9 cellular contexts compared by ENCODE assay signal in the genomic region with DNA sequence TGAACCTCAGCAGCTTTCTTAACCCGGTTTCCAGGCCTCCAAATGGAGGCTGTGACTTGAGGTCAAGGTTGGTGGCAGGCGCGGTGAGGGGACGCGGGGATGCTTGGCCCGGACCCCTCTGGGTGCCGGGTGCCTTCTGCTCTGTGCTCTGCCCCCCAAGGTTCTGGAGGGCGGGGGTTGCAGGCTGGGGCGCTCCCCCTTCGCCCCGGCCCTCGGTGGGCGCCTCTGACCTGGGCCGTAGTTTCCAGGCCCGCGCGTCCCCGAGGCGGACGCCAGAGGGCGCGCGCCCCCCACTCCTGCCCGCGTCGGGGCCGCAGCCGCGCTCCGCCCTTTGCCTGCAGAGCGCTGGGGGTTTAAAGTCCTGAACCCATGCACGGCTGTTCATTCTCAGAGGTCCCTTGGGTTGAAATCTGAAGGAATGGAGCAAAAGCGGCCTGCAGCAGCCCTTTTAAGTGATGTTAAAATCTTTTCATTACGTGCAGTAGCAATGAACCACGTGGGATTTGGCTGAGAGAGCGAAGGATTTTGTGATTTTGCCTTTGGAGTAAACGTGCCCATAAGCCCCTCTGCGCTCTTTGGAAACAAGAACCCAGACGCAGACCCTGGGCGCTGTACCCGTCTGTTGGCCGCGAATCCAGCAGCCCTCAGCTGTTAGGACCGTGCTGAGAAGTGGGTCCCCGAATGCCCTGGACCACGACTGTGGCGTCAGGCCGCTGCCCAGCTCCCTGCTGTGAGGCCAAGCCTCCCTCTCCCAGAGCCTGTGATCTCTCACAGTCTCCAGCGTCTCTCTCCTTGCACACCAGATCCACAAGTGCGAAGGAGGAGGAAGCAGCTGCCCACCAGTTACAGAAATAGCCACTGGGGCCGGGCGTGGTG.
DNase-seq lines count a peak whose midpoint lies in the region; ATAC-seq, FAIRE-seq and TF ChIP-seq lines count a peak whose summit lies in the region.
"Had no signal": no experiment of that assay in that cellular context is flagged by ENCODE, and none has a peak within 500 bp of the region (broad histone marks: within the 10 kb centered on the region; RNA-seq: fewer than 3 reads in every experiment).

No MANE protein-coding gene starts in this region.

- no peaks in the 10 kb centered on the region for H3K4me1 ChIP-seq in SK-N-SH (ENCODE audit: control insufficient read depth in 1 of 2, insufficient read depth in 2 of 2, low read depth in 1 of 2, low read length in 1 of 2)
- H3K4me1 ChIP-seq in small intestine (ENCODE audit: control insufficient read depth in 2 of 2, insufficient read depth in 1 of 2, low read depth in 1 of 2, low read length in 1 of 2), result no peaks in the 10 kb centered on the region

- no peak overlapping the region for H3K27ac ChIP-seq in SK-N-SH (ENCODE audit: low read depth in 2 of 2, low read length in 1 of 2)
- H3K27ac ChIP-seq in small intestine (ENCODE audit: low read depth in 1 of 2, low read length in 1 of 2), result no peak overlapping the region

- peaks cover 6% of the 10 kb centered on the region for H3K9me3 Mint-ChIP-seq in glutamatergic neuron (ENCODE audit: unreplicated experiment)
- H3K9me3 Mint-ChIP-seq: activated naive CD4-positive, alpha-beta T cell treated with anti-CD3 and anti-CD28 coated beads, Interleukin-2, amount 50 U/mL, for 24 hours had no signal

- peak; percentile 56 for DNase-seq in activated effector memory CD4-positive, alpha-beta T cell treated with anti-CD3 and anti-CD28 coated beads, Interleukin-2, amount 50 U/mL, for 16 hours
- DNase-seq in activated effector memory CD4-positive, alpha-beta T cell treated with Interleukin-2 at 50 U/mL for 16 hours, result no peak
- DNase-seq in SK-N-SH (peak; percentile 97), glutamatergic neuron (peak; percentile 74), small intestine (peak; percentile 11), GDM1 (lab: John Stamatoyannopoulos, UW) (no peak)

- H3K36me3 Mint-ChIP-seq in glutamatergic neuron (ENCODE audit: unreplicated experiment), result peaks cover 8% of the 10 kb centered on the region

- H3K4me2 ChIP-seq in SK-N-SH, result no peak overlapping the region

- no peaks in the 10 kb centered on the region for H3K9me2 ChIP-seq in SK-N-SH

- H3K27ac Mint-ChIP-seq in glutamatergic neuron (ENCODE audit: unreplicated experiment), result no peak overlapping the region
- H3K27ac Mint-ChIP-seq: activated naive CD4-positive, alpha-beta T cell treated with anti-CD3 and anti-CD28 coated beads, Interleukin-2, amount 50 U/mL, for 24 hours had no signal

- no peaks in the 10 kb centered on the region for H4K20me1 ChIP-seq in SK-N-SH (ENCODE audit: insufficient read depth)

- POLR2A ChIA-PET in SK-N-SH (lab: Yijun Ruan, JAX), result no interaction called here

- TF ChIP-seq RAD21 in SK-N-SH (IDR thresholded peaks at IDR 0.05; ENCODE audit: low read length), result peak; percentile 84

- H3K27me3 ChIP-seq in SK-N-SH (ENCODE audit: insufficient read depth) (no peaks in the 10 kb centered on the region), small intestine (ENCODE audit: control insufficient read depth in 2 of 2, insufficient read depth in 2 of 2, low read length in 2 of 2) (no peaks in the 10 kb centered on the region)

- H3K9ac ChIP-seq in SK-N-SH, result no peak overlapping the region

- H3F3A ChIP-seq in SK-N-SH (replicated peaks; ENCODE audit: insufficient read depth), result no peaks in the 10 kb centered on the region

- WGBS in SK-N-SH (ENCODE audit: low lambda C conversion rate), result 39% methylated on average over 41 of the region's 52 CpGs
- 31 to 37% (median 35%) methylated on average over 49 to 52 of the region's 52 CpGs for WGBS in small intestine, 3 donors

- TF ChIP-seq CTCF in SK-N-SH (IDR thresholded peaks at IDR 0.05), result peak; percentile 51
- TF ChIP-seq CTCF in glutamatergic neuron (IDR thresholded peaks at IDR 0.05; ENCODE audit: partially characterized antibody, unreplicated experiment), result peak; percentile 94

- peaks cover 8% of the 10 kb centered on the region for H3K27me3 Mint-ChIP-seq in glutamatergic neuron (ENCODE audit: unreplicated experiment)

- no peak overlapping the region for H3K4me3 Mint-ChIP-seq in glutamatergic neuron (ENCODE audit: unreplicated experiment)
- H3K4me3 Mint-ChIP-seq: activated naive CD4-positive, alpha-beta T cell treated with anti-CD3 and anti-CD28 coated beads, Interleukin-2, amount 50 U/mL, for 24 hours had no signal

- no peak for TF ChIP-seq EP300 in SK-N-SH (IDR thresholded peaks at IDR 0.05; ENCODE audit: borderline replicate concordance in 1 of 2, low read depth in 1 of 2, low read length in 1 of 2)

- ATAC-seq in HG02759 (IDR thresholded peaks at IDR 0.05; ENCODE audit: unreplicated experiment), result peak; percentile 85
- ATAC-seq in GM19324 (IDR thresholded peaks at IDR 0.05; ENCODE audit: low FRiP score, unreplicated experiment), result no peak

- H2AFZ ChIP-seq in SK-N-SH (ENCODE audit: low read depth), result no peak overlapping the region

- no peak overlapping the region; a peak in 1 of 4 replicates for H3K4me3 ChIP-seq in SK-N-SH (ENCODE audit: low read depth in 2 of 2, low read length in 1 of 2)
- H3K4me3 ChIP-seq in small intestine (ENCODE audit: low read depth in 1 of 2, low read length in 2 of 2), result no peak overlapping the region

- no peak for FAIRE-seq in small intestine (lab: Jason Lieb, UNC)

- H3K4me1 Mint-ChIP-seq in glutamatergic neuron (ENCODE audit: low read depth, unreplicated experiment), result no peaks in the 10 kb centered on the region
- H3K4me1 Mint-ChIP-seq: activated naive CD4-positive, alpha-beta T cell treated with anti-CD3 and anti-CD28 coated beads, Interleukin-2, amount 50 U/mL, for 24 hours had no signal

- H3K79me2 ChIP-seq in SK-N-SH (ENCODE audit: insufficient read depth), result no peaks in the 10 kb centered on the region

- H3K36me3 ChIP-seq in SK-N-SH (replicated peaks in 1 of 2; ENCODE audit: control insufficient read depth in 1 of 2, insufficient read depth in 2 of 2, low read length in 1 of 2), result no peaks in the 10 kb centered on the region
- no peaks in the 10 kb centered on the region for H3K36me3 ChIP-seq in small intestine (ENCODE audit: control insufficient read depth in 2 of 2, insufficient read depth in 2 of 2, low read length in 2 of 2)

- CTCF ChIA-PET in SK-N-SH (lab: Yijun Ruan, JAX), result interaction anchor here (0.5 to 2.7 kb wide), 34 partner anchors 8 to 648 kb away, joined by 3 to 13 read pairs (median 3); no protein-coding TSS in a partner anchor

- H3K9me3 ChIP-seq in SK-N-SH (peaks cover 4% of the 10 kb centered on the region; the same call in 1 of the 2 replicates), small intestine (ENCODE audit: control insufficient read depth, low read depth) (no peaks in the 10 kb centered on the region)

TF ChIP-seq in SK-N-SH, 30 proteins besides CTCF, POLR2A, EP300 and RAD21:
- TF ChIP-seq SMC3 (IDR thresholded peaks at IDR 0.05; ENCODE audit: low read depth, low read length) (peak; percentile 70; the same call in 1 of the 2 replicates), TAF1 (IDR thresholded peaks at IDR 0.05; ENCODE audit: borderline replicate concordance, low read depth, low read length) (no peak), FOSL2 (IDR thresholded peaks at IDR 0.05; ENCODE audit: borderline replicate concordance, low read depth) (no peak), SIN3A (IDR thresholded peaks at IDR 0.05; ENCODE audit: borderline replicate concordance, low read depth, low read length) (no peak), GATA2 (CRISPR knock-in tag; IDR thresholded peaks at IDR 0.05) (no peak)
- TF ChIP-seq, protein P1, sequence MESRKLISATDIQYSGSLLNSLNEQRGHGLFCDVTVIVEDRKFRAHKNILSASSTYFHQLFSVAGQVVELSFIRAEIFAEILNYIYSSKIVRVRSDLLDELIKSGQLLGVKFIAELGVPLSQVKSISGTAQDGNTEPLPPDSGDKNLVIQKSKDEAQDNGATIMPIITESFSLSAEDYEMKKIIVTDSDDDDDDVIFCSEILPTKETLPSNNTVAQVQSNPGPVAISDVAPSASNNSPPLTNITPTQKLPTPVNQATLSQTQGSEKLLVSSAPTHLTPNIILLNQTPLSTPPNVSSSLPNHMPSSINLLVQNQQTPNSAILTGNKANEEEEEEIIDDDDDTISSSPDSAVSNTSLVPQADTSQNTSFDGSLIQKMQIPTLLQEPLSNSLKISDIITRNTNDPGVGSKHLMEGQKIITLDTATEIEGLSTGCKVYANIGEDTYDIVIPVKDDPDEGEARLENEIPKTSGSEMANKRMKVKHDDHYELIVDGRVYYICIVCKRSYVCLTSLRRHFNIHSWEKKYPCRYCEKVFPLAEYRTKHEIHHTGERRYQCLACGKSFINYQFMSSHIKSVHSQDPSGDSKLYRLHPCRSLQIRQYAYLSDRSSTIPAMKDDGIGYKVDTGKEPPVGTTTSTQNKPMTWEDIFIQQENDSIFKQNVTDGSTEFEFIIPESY (IDR thresholded peaks at IDR 0.05; ENCODE audit: borderline replicate concordance, low read depth), result no peak

Comparison
In these comparisons a context has a peak if more than half of its experiments do, and no peak if none do; other contexts are left out.
1. DNase-seq: peak in activated effector memory CD4-positive, alpha-beta T cell treated with anti-CD3 and anti-CD28 coated beads, Interleukin-2, amount 50 U/mL, for 16 hours (single experiment), SK-N-SH (single experiment), glutamatergic neuron (single experiment) and small intestine (single experiment); none in activated effector memory CD4-positive, alpha-beta T cell treated with Interleukin-2 at 50 U/mL for 16 hours (single experiment) and GDM1 (single experiment).